ENCODE assay signal across 15 cellular contexts in the genomic region with DNA sequence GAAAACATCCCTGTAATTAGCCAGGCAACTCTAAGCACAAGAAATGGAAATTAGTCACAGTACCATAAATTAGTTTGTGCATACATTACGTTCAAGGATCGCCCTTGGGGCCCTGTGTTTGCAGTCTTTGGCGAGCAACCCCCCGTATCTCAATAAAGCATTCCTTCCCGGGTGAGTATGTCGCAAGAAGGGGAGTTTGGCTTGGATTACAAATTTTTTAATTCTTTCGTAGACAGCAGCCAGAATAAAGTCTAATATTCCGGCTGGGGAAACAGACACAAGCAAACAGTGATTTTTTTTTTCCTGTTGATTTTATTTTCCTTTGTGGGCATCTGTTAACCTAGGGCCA.
"Had no signal": no experiment of that assay in that cellular context is flagged by ENCODE, and none has a peak within 500 bp of the region (broad histone marks: within the 10 kb centered on the region; RNA-seq: fewer than 3 reads in every experiment).

No MANE protein-coding gene starts in this region.

- H3K4me2 ChIP-seq: hepatocyte had no signal

- H3K9me3 Mint-ChIP-seq: activated B cell treated with CpG ODN at 0.5 μM for 24 hours; activated CD4-positive, alpha-beta T cell treated with anti-CD3 and anti-CD28 coated beads, Interleukin-2, amount 10 ng/mL, durations not matched to agents 24 days and 14 days; activated naive CD8-positive, alpha-beta T cell treated with anti-CD3 and anti-CD28 coated beads for 36 hours; endodermal cell had no signal

- DNase-seq: activated B cell treated with CpG ODN at 0.5 μM for 24 hours; activated CD4-positive, alpha-beta T cell treated with anti-CD3 and anti-CD28 coated beads, Interleukin-2, amount 10 ng/mL, durations not matched to agents 24 days and 14 days; activated CD8-positive, alpha-beta memory T cell treated with anti-CD3 and anti-CD28 coated beads, Interleukin-2, amount 50 U/mL, for 4 hours; activated CD8-positive, alpha-beta T cell treated with anti-CD3 and anti-CD28 coated beads, Interleukin-2, amount 10 ng/mL, durations not matched to agents 7 days and 5 days; activated gamma-delta T cell treated with Interleukin-2 at 50 U/mL for 16 hours; activated naive CD8-positive, alpha-beta T cell treated with anti-CD3 and anti-CD28 coated beads for 36 hours; endodermal cell; midbrain; small intestine; stimulated activated CD4-positive, alpha-beta T cell treated with anti-CD3 and anti-CD28 coated beads, Interleukin-4, amount 100 ng/mL, for 24 hours; stimulated activated naive CD4-positive, alpha-beta T cell; substantia nigra; T-helper 2 cell; trophoblast cell had no signal

- H3K36me3 Mint-ChIP-seq: activated naive CD8-positive, alpha-beta T cell treated with anti-CD3 and anti-CD28 coated beads for 36 hours had no signal

- H3K27ac ChIP-seq: hepatocyte had no signal

- H3K27me3 ChIP-seq: hepatocyte had no signal

- H2AFZ ChIP-seq: hepatocyte had no signal

- H3K4me3 ChIP-seq: hepatocyte had no signal

- H3K27ac Mint-ChIP-seq: activated B cell treated with CpG ODN at 0.5 μM for 24 hours; activated CD4-positive, alpha-beta T cell treated with anti-CD3 and anti-CD28 coated beads, Interleukin-2, amount 10 ng/mL, durations not matched to agents 24 days and 14 days; activated CD8-positive, alpha-beta T cell treated with anti-CD3 and anti-CD28 coated beads, Interleukin-2, amount 10 ng/mL, durations not matched to agents 7 days and 5 days; activated naive CD8-positive, alpha-beta T cell treated with anti-CD3 and anti-CD28 coated beads for 36 hours; endodermal cell had no signal

- ATAC-seq: activated CD8-positive, alpha-beta T cell treated with anti-CD3 and anti-CD28 coated beads, Interleukin-2, amount 10 ng/mL, durations not matched to agents 7 days and 5 days had no signal

- H3K4me3 Mint-ChIP-seq: activated B cell treated with CpG ODN at 0.5 μM for 24 hours; activated CD4-positive, alpha-beta T cell treated with anti-CD3 and anti-CD28 coated beads, Interleukin-2, amount 10 ng/mL, durations not matched to agents 24 days and 14 days; activated CD8-positive, alpha-beta T cell treated with anti-CD3 and anti-CD28 coated beads, Interleukin-2, amount 10 ng/mL, durations not matched to agents 7 days and 5 days; activated naive CD8-positive, alpha-beta T cell treated with anti-CD3 and anti-CD28 coated beads for 36 hours; endodermal cell had no signal

- H3K4me1 Mint-ChIP-seq: activated B cell treated with CpG ODN at 0.5 μM for 24 hours; activated CD4-positive, alpha-beta T cell treated with anti-CD3 and anti-CD28 coated beads, Interleukin-2, amount 10 ng/mL, durations not matched to agents 24 days and 14 days; activated naive CD8-positive, alpha-beta T cell treated with anti-CD3 and anti-CD28 coated beads for 36 hours had no signal
